In the genomic region with DNA sequence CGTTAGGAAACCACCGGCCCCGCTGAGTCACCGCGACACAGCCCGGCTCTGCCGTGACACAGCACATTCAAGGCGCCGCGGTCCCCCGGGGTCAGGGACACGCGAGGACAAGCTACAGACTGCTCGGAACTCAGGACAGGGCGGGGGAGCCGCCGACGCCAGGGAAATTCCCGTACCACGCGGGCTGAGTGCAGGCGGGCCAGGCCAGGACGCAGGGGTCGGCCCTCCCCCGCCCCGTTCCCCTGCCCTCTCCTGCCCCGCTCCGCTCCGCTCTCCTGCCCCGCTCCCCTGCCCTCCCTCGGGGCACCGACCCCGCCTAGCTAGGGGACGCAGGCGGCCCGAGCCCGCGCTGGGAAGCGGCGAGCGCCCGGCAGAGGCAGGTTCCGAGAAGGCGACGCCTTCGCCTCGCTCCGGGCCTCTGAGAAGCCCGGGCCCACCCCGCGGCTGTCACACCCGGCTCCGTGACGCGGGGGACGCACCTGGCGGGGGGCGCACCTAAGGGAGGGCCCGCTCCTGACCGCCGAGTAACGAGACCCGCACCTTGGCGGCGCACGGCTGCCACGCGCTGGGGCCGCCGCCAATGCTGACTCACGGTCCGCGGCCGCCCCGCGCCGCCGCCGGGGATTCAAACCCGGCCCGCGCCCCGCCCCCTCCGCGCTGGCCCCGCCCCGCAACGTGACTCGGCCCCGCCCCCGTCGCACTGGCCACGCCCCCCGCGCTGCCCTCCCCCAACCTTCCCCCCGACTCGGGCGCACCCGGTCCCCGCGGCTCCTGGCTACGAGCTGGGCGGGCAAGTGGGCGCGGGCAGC, we compare ENCODE assay signal across 1 cellular context.
TF ChIP-seq lines count a peak whose summit lies in the region.

No MANE protein-coding gene starts in this region.

TF ChIP-seq in endothelial cell of umbilical vein, 7 proteins besides CTCF, POLR2A, EP300 and RAD21:
- TF ChIP-seq POLR2AphosphoS5 (IDR thresholded peaks at IDR 0.05; ENCODE audit: insufficient read depth, low read depth, low read length) (peak; percentile 58), JUN (IDR thresholded peaks at IDR 0.05; ENCODE audit: borderline replicate concordance, insufficient read depth, insufficient read length, low read depth) (no peak), FOS (IDR thresholded peaks at IDR 0.05; ENCODE audit: borderline replicate concordance, insufficient read depth, low read length) (peak; percentile 56)
